In the genomic region with DNA sequence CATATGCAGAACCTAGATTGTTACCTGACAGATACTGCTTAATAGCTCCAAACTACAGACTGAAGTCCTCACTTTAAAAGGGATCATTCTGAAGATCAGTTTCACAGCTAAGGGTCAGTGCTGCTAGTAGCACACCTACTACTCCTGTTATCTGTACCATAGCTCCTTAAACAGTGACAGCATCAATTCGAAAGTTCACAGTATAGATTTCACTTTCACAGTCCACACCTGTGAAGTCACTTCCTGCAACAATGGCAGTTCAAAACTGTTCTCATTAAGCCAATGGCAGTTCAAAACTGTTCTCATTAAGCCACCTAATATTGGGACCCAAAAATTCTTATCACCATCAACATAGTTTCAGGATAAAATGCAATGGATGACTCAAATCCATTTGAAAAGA, we compare ENCODE assay signal across 13 cellular contexts. TPM values are rescaled to one million over a fixed set of nuclear protein-coding genes. Genes with fewer than 3 reads are reported as not detected.
DNase-seq lines count a peak whose midpoint lies in the region; ATAC-seq and TF ChIP-seq lines count a peak whose summit lies in the region.
"Had no signal": no experiment of that assay in that cellular context is flagged by ENCODE, and none has a peak within 500 bp of the region (broad histone marks: within the 10 kb centered on the region; RNA-seq: fewer than 3 reads in every experiment).

No MANE protein-coding gene starts in this region.

- H3K4me1 ChIP-seq in CD8-positive, alpha-beta memory T cell (ENCODE audit: insufficient read depth, low read length) = peaks cover 13% of the 10 kb centered on the region
- H3K4me1 ChIP-seq in prostate gland (replicated peaks) = no peaks in the 10 kb centered on the region

- H3K27ac Mint-ChIP-seq in CD8-positive, alpha-beta memory T cell = peak overlapping the region; percentile 51 to 91 (median 88)
- H3K27ac Mint-ChIP-seq in chondrocyte (ENCODE audit: unreplicated experiment) = no peak overlapping the region

- no peak for TF ChIP-seq POLR2A in prostate gland (IDR thresholded peaks at IDR 0.05)

- no peak overlapping the region for H3K27ac ChIP-seq in CD8-positive, alpha-beta memory T cell (ENCODE audit: low read depth, low read length)
- H3K27ac ChIP-seq in prostate gland = no peak overlapping the region
- H3K27ac ChIP-seq: C4-2B had no signal

- DNase-seq in CD8-positive, alpha-beta memory T cell = no peak
- DNase-seq in stimulated activated CD4-positive, alpha-beta T cell treated with anti-CD3 and anti-CD28 coated beads, Interleukin-4, amount 100 ng/mL, for 24 hours = no peak
- DNase-seq in NCI-H146 (lab: John Stamatoyannopoulos, UW) (no peak), prostate gland (ENCODE audit: low spot score) (no peak), chondrocyte (ENCODE audit: low spot score) (no peak)
- DNase-seq: NCI-H1436 had no signal

- intact Hi-C loops in prostate gland (cut with DNase I) = no loop called here

- ATAC-seq in GM19023 (IDR thresholded peaks at IDR 0.05; ENCODE audit: unreplicated experiment) (peak; percentile 100), HG02642 (IDR thresholded peaks at IDR 0.05; ENCODE audit: poor library complexity, unreplicated experiment) (peak; percentile 100), HG03521 (IDR thresholded peaks at IDR 0.05; ENCODE audit: unreplicated experiment) (peak; percentile 100)
- ATAC-seq: HCT116, SK-N-SH treated with all-trans-retinoic acid at 6 μM for 48 hours had no signal

- CTCF ChIA-PET in CD8-positive, alpha-beta memory T cell (lab: Charles Lee) = interaction anchor here (4.0 kb wide), 1 partner anchor 11 kb away, joined by 31 read pairs; a partner anchor contains a TSS

- H3K27me3 ChIP-seq in CD8-positive, alpha-beta memory T cell (ENCODE audit: insufficient read depth, low read length, poor library complexity, severe bottlenecking) = no peaks in the 10 kb centered on the region
- no peaks in the 10 kb centered on the region for H3K27me3 ChIP-seq in prostate gland (replicated peaks; ENCODE audit: insufficient read depth)

- H3K36me3 Mint-ChIP-seq in CD8-positive, alpha-beta memory T cell = no peaks in the 10 kb centered on the region
- peaks cover 2% of the 10 kb centered on the region for H3K36me3 Mint-ChIP-seq in chondrocyte (ENCODE audit: low read depth)

- no peaks in the 10 kb centered on the region for H3K9me3 Mint-ChIP-seq in CD8-positive, alpha-beta memory T cell
- H3K9me3 Mint-ChIP-seq in chondrocyte (ENCODE audit: low read depth) = peaks cover 9% of the 10 kb centered on the region

- peaks cover 28 to 41% (median 41%) of the 10 kb centered on the region in 3 donors for H3K4me1 Mint-ChIP-seq in CD8-positive, alpha-beta memory T cell
- peaks cover 7% of the 10 kb centered on the region for H3K4me1 Mint-ChIP-seq in chondrocyte (ENCODE audit: low read depth)
- H3K4me1 Mint-ChIP-seq: neural crest cell had no signal

- no peaks in the 10 kb centered on the region for H3K36me3 ChIP-seq in CD8-positive, alpha-beta memory T cell (ENCODE audit: insufficient read depth, low read length)
- no peaks in the 10 kb centered on the region for H3K36me3 ChIP-seq in prostate gland

- POLR2A ChIA-PET in CD8-positive, alpha-beta memory T cell (lab: Charles Lee) = interaction anchor here (0.6 kb wide), 1 partner anchor 11 kb away, joined by 5 read pairs; a partner anchor contains a TSS

- H3K4me3 Mint-ChIP-seq in CD8-positive, alpha-beta memory T cell = peak overlapping the region in 3 of 7 donors; percentile 32 to 59 (median 58)
- no peak overlapping the region for H3K4me3 Mint-ChIP-seq in chondrocyte (ENCODE audit: unreplicated experiment)
- H3K4me3 Mint-ChIP-seq: neural crest cell had no signal

- peaks cover 0 to 3% of the 10 kb centered on the region in 2 donors for H3K27me3 Mint-ChIP-seq in CD8-positive, alpha-beta memory T cell
- no peaks in the 10 kb centered on the region for H3K27me3 Mint-ChIP-seq in chondrocyte (ENCODE audit: low read depth)

- no peak overlapping the region for H3K4me3 ChIP-seq in CD8-positive, alpha-beta memory T cell (ENCODE audit: low read length)
- no peak overlapping the region for H3K4me3 ChIP-seq in prostate gland

- no peaks in the 10 kb centered on the region for H3K9me3 ChIP-seq in CD8-positive, alpha-beta memory T cell (ENCODE audit: low read length)
- no peaks in the 10 kb centered on the region for H3K9me3 ChIP-seq in prostate gland

- 95% methylated on average over 1 of the region's 1 CpG for WGBS in prostate gland

- TF ChIP-seq CTCF in prostate gland (IDR thresholded peaks at IDR 0.05) (no peak), chondrocyte (IDR thresholded peaks at IDR 0.05) (no peak)

RNA-seq across cellular contexts. Expression of a gene that starts 10.7 kb away (rescaled TPM):
- total RNA-seq in CD8-positive, alpha-beta memory T cell = 10 to 100 TPM; 20.0 to 23.2 TPM
- 11.6 TPM for polyA plus RNA-seq in CD8-positive, alpha-beta memory T cell
- total RNA-seq in prostate gland = 10 to 100 TPM; 22.1 to 41.0 TPM
- 43.7 to 52.4 TPM (median 48.2 TPM) in 3 replicates for total RNA-seq in chondrocyte
